3 cellular contexts compared by ENCODE assay signal in the genomic region with DNA sequence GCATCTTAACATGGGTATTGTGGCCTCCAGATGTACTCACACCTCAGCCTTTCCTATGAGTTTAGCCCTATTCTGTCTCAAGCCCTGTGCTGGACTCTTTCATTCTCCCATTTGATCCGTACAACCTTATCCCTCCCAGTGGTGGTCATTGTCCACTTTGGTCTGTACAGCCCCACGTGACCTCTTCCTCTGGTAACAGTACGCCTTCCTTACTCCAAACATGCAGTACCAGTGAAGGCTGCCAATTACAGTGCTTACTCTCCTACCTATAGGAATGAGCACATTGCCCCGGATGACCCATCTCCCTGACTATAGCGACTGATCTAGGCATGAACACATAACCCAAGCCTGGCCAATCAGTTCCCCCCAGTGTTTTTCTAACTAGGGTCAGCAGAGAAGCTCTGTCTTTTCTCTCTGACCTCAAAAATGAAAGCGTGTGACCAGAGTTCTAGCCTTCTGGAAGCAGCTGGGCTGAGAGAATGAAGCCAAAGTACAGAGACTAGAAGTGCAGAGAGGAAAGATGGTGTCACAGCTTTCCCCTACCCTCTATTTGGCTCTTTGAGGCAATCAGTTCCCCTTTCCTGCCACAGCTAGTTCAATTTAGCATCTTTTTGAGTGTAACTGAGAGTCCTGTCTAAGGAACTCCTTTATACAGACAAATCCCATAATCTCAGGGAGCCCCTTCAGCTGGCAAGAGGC.
TF ChIP-seq lines count a peak whose summit lies in the region.

No MANE protein-coding gene starts in this region.

TF ChIP-seq in A549, 52 proteins besides CTCF, POLR2A, EP300 and RAD21:
- no peak for TF ChIP-seq ZNF302 (CRISPR knock-in tag; IDR thresholded peaks at IDR 0.05)
- no peak for TF ChIP-seq CHD4 (IDR thresholded peaks at IDR 0.05; ENCODE audit: borderline replicate concordance)
- no peak for TF ChIP-seq CBX8 (IDR thresholded peaks at IDR 0.05)
- no peak for TF ChIP-seq KDM1A (IDR thresholded peaks at IDR 0.05; ENCODE audit: low read depth)
- TF ChIP-seq GATA3 (IDR thresholded peaks at IDR 0.05; ENCODE audit: borderline replicate concordance), result no peak
- TF ChIP-seq ESRRA (IDR thresholded peaks at IDR 0.05; ENCODE audit: borderline replicate concordance, low read length), result no peak
- no peak for TF ChIP-seq HOXA7 (CRISPR knock-in tag; IDR thresholded peaks at IDR 0.05)
- TF ChIP-seq ZC3H11A (IDR thresholded peaks at IDR 0.05), result no peak
- TF ChIP-seq ZFP36 (IDR thresholded peaks at IDR 0.05; ENCODE audit: borderline replicate concordance, partially characterized antibody), result no peak
- TF ChIP-seq EHMT2 (IDR thresholded peaks at IDR 0.05; ENCODE audit: low read depth), result no peak
- no peak for TF ChIP-seq NR3C1 (IDR thresholded peaks at IDR 0.05)
- no peak for TF ChIP-seq HOXB13 (CRISPR knock-in tag; IDR thresholded peaks at IDR 0.05; ENCODE audit: low read depth)
- TF ChIP-seq JUNB (IDR thresholded peaks at IDR 0.05), result no peak
- no peak for TF ChIP-seq MYC (IDR thresholded peaks at IDR 0.05; ENCODE audit: borderline replicate concordance, low read length)
- TF ChIP-seq RARB (CRISPR knock-in tag; IDR thresholded peaks at IDR 0.05), result no peak
- TF ChIP-seq KDM5A (IDR thresholded peaks at IDR 0.05), result no peak
- TF ChIP-seq JUN (IDR thresholded peaks at IDR 0.05), result no peak
- no peak for TF ChIP-seq NPAS2 (CRISPR knock-in tag; IDR thresholded peaks at IDR 0.05; ENCODE audit: borderline replicate concordance)
- TF ChIP-seq, protein P1, sequence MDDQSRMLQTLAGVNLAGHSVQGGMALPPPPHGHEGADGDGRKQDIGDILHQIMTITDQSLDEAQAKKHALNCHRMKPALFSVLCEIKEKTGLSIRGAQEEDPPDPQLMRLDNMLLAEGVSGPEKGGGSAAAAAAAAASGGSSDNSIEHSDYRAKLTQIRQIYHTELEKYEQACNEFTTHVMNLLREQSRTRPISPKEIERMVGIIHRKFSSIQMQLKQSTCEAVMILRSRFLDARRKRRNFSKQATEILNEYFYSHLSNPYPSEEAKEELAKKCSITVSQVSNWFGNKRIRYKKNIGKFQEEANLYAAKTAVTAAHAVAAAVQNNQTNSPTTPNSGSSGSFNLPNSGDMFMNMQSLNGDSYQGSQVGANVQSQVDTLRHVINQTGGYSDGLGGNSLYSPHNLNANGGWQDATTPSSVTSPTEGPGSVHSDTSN (IDR thresholded peaks at IDR 0.05), result no peak

TF ChIP-seq in GM23338, 12 proteins besides CTCF, POLR2A, EP300 and RAD21:
- TF ChIP-seq JUNB (IDR thresholded peaks at IDR 0.05; ENCODE audit: unreplicated experiment) (no peak), ZNF114 (CRISPR knock-in tag; IDR thresholded peaks at IDR 0.05) (no peak), EZH2 (IDR thresholded peaks at IDR 0.05; ENCODE audit: low read depth, unreplicated experiment) (no peak), ZNF331 (CRISPR knock-in tag; IDR thresholded peaks at IDR 0.05; ENCODE audit: low read depth) (no peak), STAT1 (IDR thresholded peaks at IDR 0.05; ENCODE audit: unreplicated experiment) (no peak)
- TF ChIP-seq, protein P2, sequence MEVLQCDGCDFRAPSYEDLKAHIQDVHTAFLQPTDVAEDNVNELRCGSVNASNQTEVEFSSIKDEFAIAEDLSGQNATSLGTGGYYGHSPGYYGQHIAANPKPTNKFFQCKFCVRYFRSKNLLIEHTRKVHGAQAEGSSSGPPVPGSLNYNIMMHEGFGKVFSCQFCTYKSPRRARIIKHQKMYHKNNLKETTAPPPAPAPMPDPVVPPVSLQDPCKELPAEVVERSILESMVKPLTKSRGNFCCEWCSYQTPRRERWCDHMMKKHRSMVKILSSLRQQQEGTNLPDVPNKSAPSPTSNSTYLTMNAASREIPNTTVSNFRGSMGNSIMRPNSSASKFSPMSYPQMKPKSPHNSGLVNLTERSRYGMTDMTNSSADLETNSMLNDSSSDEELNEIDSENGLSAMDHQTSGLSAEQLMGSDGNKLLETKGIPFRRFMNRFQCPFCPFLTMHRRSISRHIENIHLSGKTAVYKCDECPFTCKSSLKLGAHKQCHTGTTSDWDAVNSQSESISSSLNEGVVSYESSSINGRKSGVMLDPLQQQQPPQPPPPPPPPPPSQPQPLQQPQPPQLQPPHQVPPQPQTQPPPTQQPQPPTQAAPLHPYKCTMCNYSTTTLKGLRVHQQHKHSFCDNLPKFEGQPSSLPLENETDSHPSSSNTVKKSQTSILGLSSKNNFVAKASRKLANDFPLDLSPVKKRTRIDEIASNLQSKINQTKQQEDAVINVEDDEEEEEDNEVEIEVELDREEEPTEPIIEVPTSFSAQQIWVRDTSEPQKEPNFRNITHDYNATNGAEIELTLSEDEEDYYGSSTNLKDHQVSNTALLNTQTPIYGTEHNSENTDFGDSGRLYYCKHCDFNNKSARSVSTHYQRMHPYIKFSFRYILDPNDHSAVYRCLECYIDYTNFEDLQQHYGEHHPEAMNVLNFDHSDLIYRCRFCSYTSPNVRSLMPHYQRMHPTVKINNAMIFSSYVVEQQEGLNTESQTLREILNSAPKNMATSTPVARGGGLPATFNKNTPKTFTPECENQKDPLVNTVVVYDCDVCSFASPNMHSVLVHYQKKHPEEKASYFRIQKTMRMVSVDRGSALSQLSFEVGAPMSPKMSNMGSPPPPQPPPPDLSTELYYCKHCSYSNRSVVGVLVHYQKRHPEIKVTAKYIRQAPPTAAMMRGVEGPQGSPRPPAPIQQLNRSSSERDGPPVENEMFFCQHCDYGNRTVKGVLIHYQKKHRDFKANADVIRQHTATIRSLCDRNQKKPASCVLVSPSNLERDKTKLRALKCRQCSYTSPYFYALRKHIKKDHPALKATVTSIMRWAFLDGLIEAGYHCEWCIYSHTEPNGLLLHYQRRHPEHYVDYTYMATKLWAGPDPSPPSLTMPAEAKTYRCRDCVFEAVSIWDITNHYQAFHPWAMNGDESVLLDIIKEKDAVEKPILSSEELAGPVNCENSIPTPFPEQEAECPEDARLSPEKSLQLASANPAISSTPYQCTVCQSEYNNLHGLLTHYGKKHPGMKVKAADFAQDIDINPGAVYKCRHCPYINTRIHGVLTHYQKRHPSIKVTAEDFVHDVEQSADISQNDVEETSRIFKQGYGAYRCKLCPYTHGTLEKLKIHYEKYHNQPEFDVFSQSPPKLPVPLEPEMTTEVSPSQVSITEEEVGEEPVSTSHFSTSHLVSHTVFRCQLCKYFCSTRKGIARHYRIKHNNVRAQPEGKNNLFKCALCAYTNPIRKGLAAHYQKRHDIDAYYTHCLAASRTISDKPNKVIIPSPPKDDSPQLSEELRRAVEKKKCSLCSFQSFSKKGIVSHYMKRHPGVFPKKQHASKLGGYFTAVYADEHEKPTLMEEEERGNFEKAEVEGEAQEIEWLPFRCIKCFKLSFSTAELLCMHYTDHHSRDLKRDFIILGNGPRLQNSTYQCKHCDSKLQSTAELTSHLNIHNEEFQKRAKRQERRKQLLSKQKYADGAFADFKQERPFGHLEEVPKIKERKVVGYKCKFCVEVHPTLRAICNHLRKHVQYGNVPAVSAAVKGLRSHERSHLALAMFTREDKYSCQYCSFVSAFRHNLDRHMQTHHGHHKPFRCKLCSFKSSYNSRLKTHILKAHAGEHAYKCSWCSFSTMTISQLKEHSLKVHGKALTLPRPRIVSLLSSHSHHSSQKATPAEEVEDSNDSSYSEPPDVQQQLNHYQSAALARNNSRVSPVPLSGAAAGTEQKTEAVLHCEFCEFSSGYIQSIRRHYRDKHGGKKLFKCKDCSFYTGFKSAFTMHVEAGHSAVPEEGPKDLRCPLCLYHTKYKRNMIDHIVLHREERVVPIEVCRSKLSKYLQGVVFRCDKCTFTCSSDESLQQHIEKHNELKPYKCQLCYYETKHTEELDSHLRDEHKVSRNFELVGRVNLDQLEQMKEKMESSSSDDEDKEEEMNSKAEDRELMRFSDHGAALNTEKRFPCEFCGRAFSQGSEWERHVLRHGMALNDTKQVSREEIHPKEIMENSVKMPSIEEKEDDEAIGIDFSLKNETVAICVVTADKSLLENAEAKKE (CRISPR knock-in tag; IDR thresholded peaks at IDR 0.05), result no peak
- TF ChIP-seq, protein P3, sequence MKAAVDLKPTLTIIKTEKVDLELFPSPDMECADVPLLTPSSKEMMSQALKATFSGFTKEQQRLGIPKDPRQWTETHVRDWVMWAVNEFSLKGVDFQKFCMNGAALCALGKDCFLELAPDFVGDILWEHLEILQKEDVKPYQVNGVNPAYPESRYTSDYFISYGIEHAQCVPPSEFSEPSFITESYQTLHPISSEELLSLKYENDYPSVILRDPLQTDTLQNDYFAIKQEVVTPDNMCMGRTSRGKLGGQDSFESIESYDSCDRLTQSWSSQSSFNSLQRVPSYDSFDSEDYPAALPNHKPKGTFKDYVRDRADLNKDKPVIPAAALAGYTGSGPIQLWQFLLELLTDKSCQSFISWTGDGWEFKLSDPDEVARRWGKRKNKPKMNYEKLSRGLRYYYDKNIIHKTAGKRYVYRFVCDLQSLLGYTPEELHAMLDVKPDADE (IDR thresholded peaks at IDR 0.05), result no peak
TF ChIP-seq in GM23338: peak in this region for 0.

TF ChIP-seq in K562, 482 proteins besides CTCF, POLR2A, EP300 and RAD21:
- TF ChIP-seq SRF (CRISPR knock-in tag; IDR thresholded peaks at IDR 0.05) (no peak), ZNF175 (CRISPR knock-in tag; IDR thresholded peaks at IDR 0.05; ENCODE audit: low read depth) (no peak), SP1 (CRISPR knock-in tag; IDR thresholded peaks at IDR 0.05) (no peak), IFI16 (CRISPR knock-in tag; IDR thresholded peaks at IDR 0.05) (no peak), ZNF830 (CRISPR knock-in tag; IDR thresholded peaks at IDR 0.05) (no peak), SMARCB1 (IDR thresholded peaks at IDR 0.05; ENCODE audit: insufficient read length, low read depth) (no peak), MCM7 (IDR thresholded peaks at IDR 0.05) (no peak), POU5F1 (IDR thresholded peaks at IDR 0.05; ENCODE audit: borderline replicate concordance, low read depth, low read length, partially characterized antibody) (no peak), SMARCA4 (IDR thresholded peaks at IDR 0.05) (no peak), HSF4 (CRISPR knock-in tag; IDR thresholded peaks at IDR 0.05; ENCODE audit: borderline replicate concordance) (no peak), PRPF4 (IDR thresholded peaks at IDR 0.05; ENCODE audit: insufficient read depth, low read depth, low read length, poor library complexity, severe bottlenecking) (no peak), PHF20 (IDR thresholded peaks at IDR 0.05; ENCODE audit: partially characterized antibody) (no peak)
- TF ChIP-seq, protein P4, sequence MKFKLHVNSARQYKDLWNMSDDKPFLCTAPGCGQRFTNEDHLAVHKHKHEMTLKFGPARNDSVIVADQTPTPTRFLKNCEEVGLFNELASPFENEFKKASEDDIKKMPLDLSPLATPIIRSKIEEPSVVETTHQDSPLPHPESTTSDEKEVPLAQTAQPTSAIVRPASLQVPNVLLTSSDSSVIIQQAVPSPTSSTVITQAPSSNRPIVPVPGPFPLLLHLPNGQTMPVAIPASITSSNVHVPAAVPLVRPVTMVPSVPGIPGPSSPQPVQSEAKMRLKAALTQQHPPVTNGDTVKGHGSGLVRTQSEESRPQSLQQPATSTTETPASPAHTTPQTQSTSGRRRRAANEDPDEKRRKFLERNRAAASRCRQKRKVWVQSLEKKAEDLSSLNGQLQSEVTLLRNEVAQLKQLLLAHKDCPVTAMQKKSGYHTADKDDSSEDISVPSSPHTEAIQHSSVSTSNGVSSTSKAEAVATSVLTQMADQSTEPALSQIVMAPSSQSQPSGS (CRISPR knock-in tag; IDR thresholded peaks at IDR 0.05), result no peak
- TF ChIP-seq, protein P5, sequence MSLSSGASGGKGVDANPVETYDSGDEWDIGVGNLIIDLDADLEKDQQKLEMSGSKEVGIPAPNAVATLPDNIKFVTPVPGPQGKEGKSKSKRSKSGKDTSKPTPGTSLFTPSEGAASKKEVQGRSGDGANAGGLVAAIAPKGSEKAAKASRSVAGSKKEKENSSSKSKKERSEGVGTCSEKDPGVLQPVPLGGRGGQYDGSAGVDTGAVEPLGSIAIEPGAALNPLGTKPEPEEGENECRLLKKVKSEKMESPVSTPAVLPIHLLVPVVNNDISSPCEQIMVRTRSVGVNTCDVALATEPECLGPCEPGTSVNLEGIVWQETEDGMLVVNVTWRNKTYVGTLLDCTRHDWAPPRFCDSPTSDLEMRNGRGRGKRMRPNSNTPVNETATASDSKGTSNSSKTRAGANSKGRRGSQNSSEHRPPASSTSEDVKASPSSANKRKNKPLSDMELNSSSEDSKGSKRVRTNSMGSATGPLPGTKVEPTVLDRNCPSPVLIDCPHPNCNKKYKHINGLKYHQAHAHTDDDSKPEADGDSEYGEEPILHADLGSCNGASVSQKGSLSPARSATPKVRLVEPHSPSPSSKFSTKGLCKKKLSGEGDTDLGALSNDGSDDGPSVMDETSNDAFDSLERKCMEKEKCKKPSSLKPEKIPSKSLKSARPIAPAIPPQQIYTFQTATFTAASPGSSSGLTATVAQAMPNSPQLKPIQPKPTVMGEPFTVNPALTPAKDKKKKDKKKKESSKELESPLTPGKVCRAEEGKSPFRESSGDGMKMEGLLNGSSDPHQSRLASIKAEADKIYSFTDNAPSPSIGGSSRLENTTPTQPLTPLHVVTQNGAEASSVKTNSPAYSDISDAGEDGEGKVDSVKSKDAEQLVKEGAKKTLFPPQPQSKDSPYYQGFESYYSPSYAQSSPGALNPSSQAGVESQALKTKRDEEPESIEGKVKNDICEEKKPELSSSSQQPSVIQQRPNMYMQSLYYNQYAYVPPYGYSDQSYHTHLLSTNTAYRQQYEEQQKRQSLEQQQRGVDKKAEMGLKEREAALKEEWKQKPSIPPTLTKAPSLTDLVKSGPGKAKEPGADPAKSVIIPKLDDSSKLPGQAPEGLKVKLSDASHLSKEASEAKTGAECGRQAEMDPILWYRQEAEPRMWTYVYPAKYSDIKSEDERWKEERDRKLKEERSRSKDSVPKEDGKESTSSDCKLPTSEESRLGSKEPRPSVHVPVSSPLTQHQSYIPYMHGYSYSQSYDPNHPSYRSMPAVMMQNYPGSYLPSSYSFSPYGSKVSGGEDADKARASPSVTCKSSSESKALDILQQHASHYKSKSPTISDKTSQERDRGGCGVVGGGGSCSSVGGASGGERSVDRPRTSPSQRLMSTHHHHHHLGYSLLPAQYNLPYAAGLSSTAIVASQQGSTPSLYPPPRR (CRISPR knock-in tag; IDR thresholded peaks at IDR 0.05; ENCODE audit: borderline replicate concordance), result no peak
- TF ChIP-seq, protein P6, sequence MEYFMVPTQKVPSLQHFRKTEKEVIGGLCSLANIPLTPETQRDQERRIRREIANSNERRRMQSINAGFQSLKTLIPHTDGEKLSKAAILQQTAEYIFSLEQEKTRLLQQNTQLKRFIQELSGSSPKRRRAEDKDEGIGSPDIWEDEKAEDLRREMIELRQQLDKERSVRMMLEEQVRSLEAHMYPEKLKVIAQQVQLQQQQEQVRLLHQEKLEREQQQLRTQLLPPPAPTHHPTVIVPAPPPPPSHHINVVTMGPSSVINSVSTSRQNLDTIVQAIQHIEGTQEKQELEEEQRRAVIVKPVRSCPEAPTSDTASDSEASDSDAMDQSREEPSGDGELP (CRISPR knock-in tag; IDR thresholded peaks at IDR 0.05; ENCODE audit: borderline replicate concordance), result no peak
